32 cellular contexts compared by ENCODE assay signal in the genomic region with DNA sequence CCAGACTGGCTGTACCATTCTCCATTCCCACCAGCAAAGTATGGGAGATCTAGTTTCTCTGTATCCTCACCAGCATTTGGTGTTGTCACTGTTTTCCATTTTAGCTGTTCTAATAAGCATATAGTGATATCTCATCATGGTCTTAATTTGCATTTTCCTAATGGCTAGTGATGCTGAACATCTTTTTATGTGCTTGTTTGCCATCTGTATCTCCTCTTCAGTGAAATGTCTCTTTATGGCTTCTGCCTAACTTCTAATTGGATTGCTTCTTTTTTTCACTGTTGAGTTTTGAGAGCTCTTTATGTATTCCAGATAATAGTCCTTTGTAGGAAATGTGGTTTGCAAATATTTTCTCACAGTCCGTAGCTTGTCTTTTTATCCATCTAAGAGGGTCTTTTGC.
"Had no signal": no experiment of that assay in that cellular context is flagged by ENCODE, and none has a peak within 500 bp of the region (broad histone marks: within the 10 kb centered on the region; RNA-seq: fewer than 3 reads in every experiment).

No MANE protein-coding gene starts in this region.

- H3K27me3 ChIP-seq: left lung, neural progenitor cell, neutrophil, right atrium auricular region, stomach, suprapubic skin, tibial artery, upper lobe of right lung had no signal

- H3K9me3 Mint-ChIP-seq: immature natural killer cell, natural killer cell had no signal

- H3K9ac ChIP-seq: neural progenitor cell, parathyroid adenoma had no signal

- H2AFZ ChIP-seq: neural progenitor cell, parathyroid adenoma had no signal

- H3K27me3 Mint-ChIP-seq: naive B cell; progenitor cell of endocrine pancreas; stimulated activated naive B cell treated with anti-CD40 and anti-IgM and Interleukin-4, amounts not matched to agents 10 μg/mL and 1 μg/mL and 100 μg/mL, for 72 hours had no signal

- H3K36me3 Mint-ChIP-seq: immature natural killer cell; mesothelial cell of epicardium; naive B cell; natural killer cell; neural progenitor cell; stimulated activated naive B cell treated with anti-CD40 and anti-IgM and Interleukin-4, amounts not matched to agents 10 μg/mL and 1 μg/mL and 100 μg/mL, for 72 hours had no signal

- H3K4me2 ChIP-seq: neural progenitor cell had no signal

- DNase-seq: hypothalamus; immature natural killer cell; kidney; left colon; left lung; lower lobe of right lung; mammary epithelial cell; mesendoderm; naive B cell; natural killer cell; nephron progenitor cell; occipital lobe; stimulated activated CD4-positive, alpha-beta T cell treated with anti-CD3 and anti-CD28 coated beads, Interleukin-12 subunit alpha, Interleukin-12 subunit beta, amount 100 ng/mL, for 4 hours; stimulated activated CD4-positive, alpha-beta T cell treated with anti-CD3 and anti-CD28 coated beads, Interleukin-15, amount 100 ng/mL, for 24 hours; stimulated activated CD4-positive, alpha-beta T cell treated with anti-CD3 and anti-CD28 coated beads, Interleukin-2, amount 100 ng/mL, for 24 hours; stimulated activated CD4-positive, alpha-beta T cell treated with anti-CD3 and anti-CD28 coated beads, Interleukin-4, amount 100 ng/mL, for 1 hour; stimulated activated naive B cell treated with anti-CD40 and anti-IgM and Interleukin-4, amounts not matched to agents 10 μg/mL and 1 μg/mL and 100 μg/mL, for 72 hours; stimulated activated naive CD8-positive, alpha-beta T cell treated with anti-CD3 and anti-CD28 coated beads, Interleukin-15, Interleukin-2, amounts not matched to agents 100 U/mL and 50 U/mL, for 24 hours; stomach; tibial artery; trophoblast cell; upper lobe of right lung had no signal

- H3K27ac Mint-ChIP-seq: immature natural killer cell; mesothelial cell of epicardium; natural killer cell; nephron progenitor cell; neural progenitor cell; progenitor cell of endocrine pancreas; stimulated activated naive B cell treated with anti-CD40 and anti-IgM and Interleukin-4, amounts not matched to agents 10 μg/mL and 1 μg/mL and 100 μg/mL, for 72 hours had no signal

- H3K4me1 ChIP-seq: lower lobe of right lung, parathyroid adenoma, right atrium auricular region, tibial artery, upper lobe of right lung had no signal

- H3K4me3 ChIP-seq: left lung, lower lobe of right lung, neural progenitor cell, right atrium auricular region, skin epidermis, stomach, suprapubic skin, thoracic aorta, tibial artery, upper lobe of right lung had no signal

- H3K27ac ChIP-seq: left lung, lower lobe of right lung, neural progenitor cell, neutrophil, parathyroid adenoma, right atrium auricular region, skin epidermis, stomach, suprapubic skin, thoracic aorta, tibial artery, upper lobe of right lung had no signal

- H3K4me3 Mint-ChIP-seq: immature natural killer cell; mesothelial cell of epicardium; natural killer cell; nephron progenitor cell; neural progenitor cell; stimulated activated naive B cell treated with anti-CD40 and anti-IgM and Interleukin-4, amounts not matched to agents 10 μg/mL and 1 μg/mL and 100 μg/mL, for 72 hours had no signal

- ATAC-seq: left colon; left lung; lower lobe of right lung; natural killer cell; sciatic nerve; stimulated activated naive B cell treated with anti-CD40 and anti-IgM and Interleukin-4, amounts not matched to agents 10 μg/mL and 1 μg/mL and 100 μg/mL, for 72 hours; stimulated activated naive CD8-positive, alpha-beta T cell treated with anti-CD3 and anti-CD28 coated beads, Interleukin-15, Interleukin-2, amounts not matched to agents 100 U/mL and 50 U/mL, for 24 hours; upper lobe of right lung had no signal

- H3K79me2 ChIP-seq: parathyroid adenoma had no signal
